33 cellular contexts compared by ENCODE assay signal in the genomic region with DNA sequence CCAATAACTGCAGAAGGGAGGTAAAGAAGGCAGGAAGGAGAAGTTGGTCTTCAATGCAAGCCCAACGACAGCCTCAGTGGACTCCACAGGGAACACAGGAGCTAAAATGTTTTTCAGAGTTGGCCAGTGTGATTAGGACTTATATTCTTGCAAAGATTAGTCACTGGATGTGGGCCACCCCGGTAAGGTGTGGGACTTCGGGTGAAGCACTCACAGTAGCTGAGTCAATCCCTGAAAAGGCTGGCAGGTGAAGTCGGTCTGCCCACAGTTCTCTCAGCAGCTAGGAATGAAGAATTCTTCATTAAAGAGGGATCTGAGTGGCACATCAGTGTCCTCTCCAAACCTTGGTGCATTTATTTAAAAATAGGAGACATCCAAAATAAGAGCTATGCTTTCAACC.
A peak's percentile ranks its signal among the peaks of the same experiment; 100 is the strongest.
DNase-seq lines count a peak whose midpoint lies in the region; ATAC-seq, FAIRE-seq and TF ChIP-seq lines count a peak whose summit lies in the region.
"Had no signal": no experiment of that assay in that cellular context is flagged by ENCODE, and none has a peak within 500 bp of the region (broad histone marks: within the 10 kb centered on the region; RNA-seq: fewer than 3 reads in every experiment).

No MANE protein-coding gene starts in this region.

- TF ChIP-seq CTCF in foreskin keratinocyte (conservative IDR thresholded peaks at IDR 0.05) (no peak), foreskin fibroblast (IDR thresholded peaks at IDR 0.05; ENCODE audit: low read depth, low read length) (no peak), RWPE1 (conservative IDR thresholded peaks at IDR 0.05; ENCODE audit: low read depth) (no peak)

- DNase-seq in GM12892 (ENCODE audit: insufficient read length) (no peak), foreskin keratinocyte (no peak), substantia nigra (lab: John Stamatoyannopoulos, UW) (no peak), foreskin fibroblast (no peak), RWPE1 (ENCODE audit: low spot score) (no peak)
- DNase-seq in activated naive CD4-positive, alpha-beta T cell treated with anti-CD3 and anti-CD28 coated beads, Interleukin-2, amount 50 U/mL, for 16 hours = no peak
- DNase-seq: 8988T; ACHN; AML-193; BE2C; C1 segment of cervical spinal cord; Caco-2; Calu3; CD4-positive, alpha-beta memory T cell; CD4-positive, alpha-beta T cell; CD4-positive, CD25-positive, alpha-beta regulatory T cell; CD8-positive, alpha-beta memory T cell; CD8-positive, alpha-beta T cell; COR-L47; DMS 273 treated with DMSO at 0.1 percent for 48 hours; DMS153; DMS53; DMS79; DMS79 treated with DMSO at 0.1 percent for 48 hours; DND-41; EL had no signal

- no peaks in the 10 kb centered on the region for H3K27me3 ChIP-seq in foreskin keratinocyte
- H3K27me3 ChIP-seq: BE2C; BLaER1; BLaER1 treated with 17β-estradiol and CSF1 and Interleukin-3, amounts not matched to agents 10 nM and 100 nM had no signal

- ATAC-seq in foreskin keratinocyte = peak; percentile 15
- ATAC-seq: A549; CD8-positive, alpha-beta T cell had no signal

- POLR2A ChIA-PET in RWPE1 (lab: Yijun Ruan, JAX; ENCODE audit: low non-redundant PET) = no interaction called here

- TF ChIP-seq POLR2A in GM12892 (IDR thresholded peaks at IDR 0.05; ENCODE audit: low read depth, low read length) = no peak

- FAIRE-seq in GM12892 (lab: Jason Lieb, UNC) = peak; percentile 30
- FAIRE-seq: A204.1, A549, D721Med had no signal

- no peak overlapping the region for H3K4me3 ChIP-seq in foreskin fibroblast (ENCODE audit: low read depth in 1 of 2, low read length in 2 of 2)
- H3K4me3 ChIP-seq: A549; BLaER1; BLaER1 treated with 17β-estradiol and CSF1 and Interleukin-3, amounts not matched to agents 10 nM and 100 nM had no signal

- H3K27ac ChIP-seq in foreskin keratinocyte (no peak overlapping the region), substantia nigra (ENCODE audit: low read depth, low read length, poor library complexity, severe bottlenecking) (peak overlapping the region; percentile 18), RWPE1 (no peak overlapping the region)
- H3K27ac ChIP-seq: 22Rv1; A549; BLaER1; BLaER1 treated with 17β-estradiol and CSF1 and Interleukin-3, amounts not matched to agents 10 nM and 100 nM; C4-2B had no signal

- CTCF ChIA-PET in RWPE1 (lab: Yijun Ruan, JAX) = no interaction called here

- H3K4me1 ChIP-seq in foreskin keratinocyte = no peaks in the 10 kb centered on the region
- H3K4me1 ChIP-seq: A549; BE2C; BLaER1; BLaER1 treated with 17β-estradiol and CSF1 and Interleukin-3, amounts not matched to agents 10 nM and 100 nM; Caco-2 had no signal
